1 cellular context compared by ENCODE assay signal in genomic region chr1:41751804-41752513, GRCh38.
A peak's percentile ranks its signal among the peaks of the same experiment; 100 is the strongest.
TF ChIP-seq lines count a peak whose summit lies in the region.

No MANE protein-coding gene starts in this region.

TF ChIP-seq in GM12878, 131 proteins besides CTCF, POLR2A, EP300 and RAD21 (continued from another document and continues in another):
- TF ChIP-seq ZNF592 (IDR thresholded peaks at IDR 0.05), result no peak
- TF ChIP-seq ZZZ3 (IDR thresholded peaks at IDR 0.05; ENCODE audit: control insufficient read depth, insufficient read length, low read depth), result no peak
- TF ChIP-seq E2F8 (IDR thresholded peaks at IDR 0.05; ENCODE audit: low read depth, partially characterized antibody), result no peak
- 0 out of 2 replicates have a peak, but pooled peaks have one; percentile 8 for TF ChIP-seq JUND (IDR thresholded peaks at IDR 0.05; ENCODE audit: low read depth, low read length)
- TF ChIP-seq TBL1XR1 (IDR thresholded peaks at IDR 0.05; ENCODE audit: low read depth, low read length), result peak; percentile 89
- peak; percentile 1 for TF ChIP-seq NR2C2 (IDR thresholded peaks at IDR 0.05; ENCODE audit: borderline replicate concordance, control insufficient read depth, insufficient read length, low read depth)
- peak; percentile 79 to 86 for TF ChIP-seq BHLHE40 (IDR thresholded peaks at IDR 0.05; ENCODE audit: borderline replicate concordance in 1 of 2, low read depth in 2 of 2, low read length in 1 of 2)
- peak; percentile 52 for TF ChIP-seq KLF5 (IDR thresholded peaks at IDR 0.05; ENCODE audit: partially characterized antibody)
- no peak for TF ChIP-seq KAT2A (conservative IDR thresholded peaks at IDR 0.05; ENCODE audit: control insufficient read depth, low read depth, low read length)
- no peak for TF ChIP-seq USF2 (IDR thresholded peaks at IDR 0.05; ENCODE audit: borderline replicate concordance, low read depth, low read length)
- TF ChIP-seq HDGF (IDR thresholded peaks at IDR 0.05), result no peak; the same call in 1 of the 2 replicates
- peak; percentile 73 for TF ChIP-seq IRF4 (IDR thresholded peaks at IDR 0.05; ENCODE audit: low read depth, low read length)
- peak; percentile 63 for TF ChIP-seq JUNB (IDR thresholded peaks at IDR 0.05)
- TF ChIP-seq CBX3 (IDR thresholded peaks at IDR 0.05; ENCODE audit: borderline replicate concordance, low read depth), result no peak
- peak; percentile 49; the same call in 1 of the 2 replicates for TF ChIP-seq YY1 (IDR thresholded peaks at IDR 0.05; ENCODE audit: low read depth, low read length)
- no peak for TF ChIP-seq ZNF687 (IDR thresholded peaks at IDR 0.05)
- no peak for TF ChIP-seq NFXL1 (IDR thresholded peaks at IDR 0.05; ENCODE audit: borderline replicate concordance)
- TF ChIP-seq FOS (IDR thresholded peaks at IDR 0.05; ENCODE audit: borderline replicate concordance, extremely low read depth, insufficient read length), result no peak
- TF ChIP-seq IKZF2 (IDR thresholded peaks at IDR 0.05), result peak; percentile 83 to 85
- TF ChIP-seq ATF3 (IDR thresholded peaks at IDR 0.05; ENCODE audit: borderline replicate concordance, extremely low read depth, low read depth, low read length), result no peak
- TF ChIP-seq SKIL (IDR thresholded peaks at IDR 0.05; ENCODE audit: low read depth, poor library complexity, severe bottlenecking), result peak; percentile 74
- TF ChIP-seq SMAD1 (IDR thresholded peaks at IDR 0.05; ENCODE audit: low read depth, partially characterized antibody), result no peak
- no peak for TF ChIP-seq CHD1 (IDR thresholded peaks at IDR 0.05; ENCODE audit: low read depth, low read length)
- no peak for TF ChIP-seq POLR2AphosphoS2 (IDR thresholded peaks at IDR 0.05; ENCODE audit: low read depth, low read length)
- no peak for TF ChIP-seq E2F4 (IDR thresholded peaks at IDR 0.05; ENCODE audit: low read depth, low read length)
- 0 out of 2 replicates have a peak, but pooled peaks have one; percentile 42 for TF ChIP-seq TCF3 (IDR thresholded peaks at IDR 0.05; ENCODE audit: borderline replicate concordance, insufficient read depth, low read depth, low read length)
- no peak for TF ChIP-seq ESRRA (IDR thresholded peaks at IDR 0.05; ENCODE audit: low read length)
- no peak for TF ChIP-seq ZNF384 (IDR thresholded peaks at IDR 0.05; ENCODE audit: borderline replicate concordance, low read depth, low read length)
- no peak for TF ChIP-seq RAD51 (IDR thresholded peaks at IDR 0.05)
- TF ChIP-seq GATAD2B (conservative IDR thresholded peaks at IDR 0.05; ENCODE audit: low read depth), result peak; percentile 66; the same call in 1 of the 2 replicates
- TF ChIP-seq CUX1 (IDR thresholded peaks at IDR 0.05; ENCODE audit: insufficient replicate concordance, low read depth, low read length), result no peak
- TF ChIP-seq IRF5 (IDR thresholded peaks at IDR 0.05; ENCODE audit: borderline replicate concordance), result no peak
- TF ChIP-seq NR2C1 (IDR thresholded peaks at IDR 0.05), result no peak
- no peak for TF ChIP-seq KDM1A (IDR thresholded peaks at IDR 0.05; ENCODE audit: borderline replicate concordance)
- no peak for TF ChIP-seq SIX5 (IDR thresholded peaks at IDR 0.05; ENCODE audit: low read depth, low read length, severe bottlenecking)
